ENCODE assay signal across 25 cellular contexts in the genomic region with DNA sequence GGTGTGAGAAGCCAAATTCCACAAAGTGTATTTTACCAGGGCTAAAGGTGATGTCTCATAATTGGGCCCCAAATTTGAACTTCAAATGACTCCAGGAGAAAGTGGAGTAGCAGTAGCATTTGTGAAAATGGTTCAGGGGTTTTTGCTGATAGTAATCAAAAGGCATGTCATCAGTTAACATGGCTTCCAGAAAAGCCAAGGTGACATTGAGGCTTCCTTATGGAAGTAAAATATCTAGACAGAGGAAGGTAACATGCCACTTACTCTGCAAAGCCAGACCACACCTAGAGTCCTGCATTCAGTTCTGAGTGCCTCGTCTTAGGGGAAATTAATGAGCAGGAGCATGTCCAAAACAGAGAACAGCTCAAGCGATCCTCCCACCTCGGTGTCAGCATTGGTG. TPM values are rescaled to one million over a fixed set of nuclear protein-coding genes. Genes with fewer than 3 reads are reported as not detected.
DNase-seq lines count a peak whose midpoint lies in the region; ATAC-seq, FAIRE-seq and TF ChIP-seq lines count a peak whose summit lies in the region.
"Had no signal": no experiment of that assay in that cellular context is flagged by ENCODE, and none has a peak within 500 bp of the region (broad histone marks: within the 10 kb centered on the region; RNA-seq: fewer than 3 reads in every experiment).

No MANE protein-coding gene starts in this region.

- H3K36me3 ChIP-seq in OCI-LY7 (ENCODE audit: insufficient read depth, low read length), result peaks cover 27% of the 10 kb centered on the region
- H3K36me3 ChIP-seq in osteoblast (ENCODE audit: insufficient read depth, low read length), result peaks cover 19% of the 10 kb centered on the region

- DNase-seq in CD4-positive, alpha-beta T cell, result no peak
- DNase-seq in GM19239 (ENCODE audit: insufficient read length, low spot score) (no peak), OCI-LY7 (ENCODE audit: low spot score) (no peak), osteoblast (ENCODE audit: insufficient read length, low spot score, missing footprints) (peak; percentile 53), LoVo (ENCODE audit: low spot score) (no peak), NCI-H1694 treated with DMSO at 0.1 percent for 48 hours (lab: John Stamatoyannopoulos, UW) (no peak), HEK293T (ENCODE audit: extremely low spot score) (no peak)
- DNase-seq: AML-193; CD4-positive, alpha-beta memory T cell; CD8-positive, alpha-beta memory T cell; COR-L47; DMS 273 treated with DMSO at 0.1 percent for 48 hours; DMS153; DMS53; DMS79; DND-41; GF-D8 had no signal

- peak; percentile 77 for FAIRE-seq in GM19239 (lab: Jason Lieb, UNC)
- FAIRE-seq: A549, G401.6, GM12891 had no signal

- H3K4me3 ChIP-seq in OCI-LY7 (ENCODE audit: low read depth, low read length, poor library complexity, severe bottlenecking), result no peak overlapping the region
- H3K4me3 ChIP-seq in osteoblast (ENCODE audit: insufficient read depth, low read length), result no peak overlapping the region
- H3K4me3 ChIP-seq: A549; BLaER1 treated with 17β-estradiol and CSF1 and Interleukin-3, amounts not matched to agents 10 nM and 100 nM had no signal

- no peak for TF ChIP-seq CTCF in CD4-positive, alpha-beta T cell (IDR thresholded peaks at IDR 0.05)
- TF ChIP-seq CTCF in OCI-LY7 (conservative IDR thresholded peaks at IDR 0.05; ENCODE audit: low read length) (no peak), osteoblast (IDR thresholded peaks at IDR 0.05; ENCODE audit: extremely low read depth, low read depth, low read length) (no peak)

- H3K27me3 Mint-ChIP-seq in CD4-positive, alpha-beta T cell, result no peaks in the 10 kb centered on the region
- H3K27me3 Mint-ChIP-seq: B cell; CD4-positive, alpha-beta memory T cell had no signal

- H3K79me2 ChIP-seq in OCI-LY7 (ENCODE audit: insufficient read depth, low read depth, low read length) (peaks cover 60% of the 10 kb centered on the region), osteoblast (ENCODE audit: insufficient read depth, low read length) (peaks cover 17% of the 10 kb centered on the region)

- H2AFZ ChIP-seq in OCI-LY7 (ENCODE audit: low read length), result no peak overlapping the region
- no peak overlapping the region for H2AFZ ChIP-seq in osteoblast (ENCODE audit: low read length)

- peaks cover 25% of the 10 kb centered on the region for H3K4me1 Mint-ChIP-seq in CD4-positive, alpha-beta T cell (ENCODE audit: low read depth)

- H3K27ac ChIP-seq in CD4-positive, alpha-beta T cell (ENCODE audit: low read depth, low read length), result no peak overlapping the region
- H3K27ac ChIP-seq in OCI-LY7 (ENCODE audit: low read depth, low read length, poor library complexity, severe bottlenecking) (no peak overlapping the region), osteoblast (ENCODE audit: low read depth, low read length) (no peak overlapping the region)
- H3K27ac ChIP-seq: 22Rv1; A549; BLaER1 treated with 17β-estradiol and CSF1 and Interleukin-3, amounts not matched to agents 10 nM and 100 nM; C4-2B had no signal

- CTCF ChIA-PET in CD4-positive, alpha-beta T cell (lab: Charles Lee), result no interaction called here
- CTCF ChIA-PET in OCI-LY7 (lab: Charles Lee; ENCODE audit: unreplicated experiment) (no interaction called here), HEK293T (lab: Yijun Ruan, JAX) (interaction anchor here (1.0 kb wide), 1 partner anchor 30 kb away, joined by 3 read pairs; no protein-coding TSS in a partner anchor)

- peak overlapping the region; percentile 86; the same call in 1 of the 2 replicates for H3K4me2 ChIP-seq in OCI-LY7 (ENCODE audit: low read length)
- no peak overlapping the region for H3K4me2 ChIP-seq in osteoblast (ENCODE audit: insufficient read depth, low read length)
- H3K4me2 ChIP-seq: A549 had no signal

- no peaks in the 10 kb centered on the region for H3K9me3 Mint-ChIP-seq in CD4-positive, alpha-beta T cell
- H3K9me3 Mint-ChIP-seq: CD4-positive, alpha-beta memory T cell; CD8-positive, alpha-beta memory T cell had no signal

- peak overlapping the region; percentile 7 for H3K4me3 Mint-ChIP-seq in CD4-positive, alpha-beta T cell
- H3K4me3 Mint-ChIP-seq: B cell; CD4-positive, alpha-beta memory T cell had no signal

- no peak for ATAC-seq in CD4-positive, alpha-beta T cell (ENCODE audit: poor library complexity)
- ATAC-seq: A549 had no signal

- POLR2A ChIA-PET in CD4-positive, alpha-beta T cell (lab: Charles Lee), result no interaction called here
- POLR2A ChIA-PET in OCI-LY7 (lab: Charles Lee) (interaction anchor here (0.7 to 2.1 kb wide), 2 partner anchors 9 to 10 kb away, joined by 3 to 4 read pairs; no protein-coding TSS in a partner anchor), HEK293T (lab: Yijun Ruan, JAX) (interaction anchor here (0.5 to 1.7 kb wide), 2 partner anchors 40 to 133 kb away, joined by 5 to 7 read pairs; a partner anchor contains a TSS)

- no peak overlapping the region for H3K27ac Mint-ChIP-seq in CD4-positive, alpha-beta T cell
- H3K27ac Mint-ChIP-seq: B cell; CD4-positive, alpha-beta memory T cell; CD8-positive, alpha-beta memory T cell had no signal

- no TSS peak for BruUV-seq in OCI-LY7 (replicated peaks; lab: Mats Ljungman, UMichigan)

- H3K9me2 ChIP-seq in OCI-LY7 (ENCODE audit: insufficient read depth, low read length), result no peaks in the 10 kb centered on the region

- peaks cover 26% of the 10 kb centered on the region for H3K36me3 Mint-ChIP-seq in CD4-positive, alpha-beta T cell (ENCODE audit: low read depth)

- no peaks in the 10 kb centered on the region for H3K27me3 ChIP-seq in CD4-positive, alpha-beta T cell (ENCODE audit: control insufficient read depth, insufficient read depth, low read length)
- peaks cover 12% of the 10 kb centered on the region for H3K27me3 ChIP-seq in osteoblast (ENCODE audit: insufficient read depth, low read length)
- H3K27me3 ChIP-seq: BLaER1 treated with 17β-estradiol and CSF1 and Interleukin-3, amounts not matched to agents 10 nM and 100 nM had no signal

- intact Hi-C loops in CD4-positive, alpha-beta T cell (cut with DNase I, micrococcal nuclease), result loop anchor here in 1 of 2 experiments (5.0 kb wide), 1 partner anchor 291 kb away; a partner anchor contains a TSS
- intact Hi-C loops in OCI-LY7 (cut with micrococcal nuclease; ENCODE audit: unreplicated experiment), result loop anchor here (10.0 kb wide), 1 partner anchor 464 kb away; a partner anchor contains a TSS

- H3K4me1 ChIP-seq in OCI-LY7 (ENCODE audit: insufficient read depth, low read length, poor library complexity, severe bottlenecking) (peaks cover 57% of the 10 kb centered on the region), osteoblast (ENCODE audit: insufficient read depth, low read length) (peaks cover 14% of the 10 kb centered on the region)

- H4K20me1 ChIP-seq in OCI-LY7 (ENCODE audit: insufficient read depth, low read length) (no peaks in the 10 kb centered on the region), osteoblast (ENCODE audit: insufficient read depth, low read length) (peaks cover 11% of the 10 kb centered on the region)

- no peaks in the 10 kb centered on the region for H3K9me3 ChIP-seq in CD4-positive, alpha-beta T cell (ENCODE audit: control insufficient read depth, low read length)
- H3K9me3 ChIP-seq in OCI-LY7 (ENCODE audit: low read length), result no peaks in the 10 kb centered on the region
- no peaks in the 10 kb centered on the region for H3K9me3 ChIP-seq in osteoblast (ENCODE audit: low read depth, low read length)
- H3K9me3 ChIP-seq: A549 had no signal

TF ChIP-seq in HEK293T, 16 proteins besides CTCF, POLR2A, EP300 and RAD21:
- TF ChIP-seq BHLHE40 (IDR thresholded peaks at IDR 0.05; ENCODE audit: borderline replicate concordance) (no peak), FOXM1 (IDR thresholded peaks at IDR 0.05; ENCODE audit: borderline replicate concordance) (no peak), HDGF (IDR thresholded peaks at IDR 0.05; ENCODE audit: borderline replicate concordance) (no peak), FOXA1 (IDR thresholded peaks at IDR 0.05) (no peak), NFRKB (IDR thresholded peaks at IDR 0.05) (no peak), ELF4 (IDR thresholded peaks at IDR 0.05) (no peak), FOXK2 (IDR thresholded peaks at IDR 0.05) (no peak), L3MBTL2 (conservative IDR thresholded peaks at IDR 0.05) (no peak), TARDBP (IDR thresholded peaks at IDR 0.05) (no peak), SP1 (IDR thresholded peaks at IDR 0.05) (no peak), SUZ12 (IDR thresholded peaks at IDR 0.05) (no peak), ARNT (IDR thresholded peaks at IDR 0.05) (no peak)
- TF ChIP-seq, protein P1, sequence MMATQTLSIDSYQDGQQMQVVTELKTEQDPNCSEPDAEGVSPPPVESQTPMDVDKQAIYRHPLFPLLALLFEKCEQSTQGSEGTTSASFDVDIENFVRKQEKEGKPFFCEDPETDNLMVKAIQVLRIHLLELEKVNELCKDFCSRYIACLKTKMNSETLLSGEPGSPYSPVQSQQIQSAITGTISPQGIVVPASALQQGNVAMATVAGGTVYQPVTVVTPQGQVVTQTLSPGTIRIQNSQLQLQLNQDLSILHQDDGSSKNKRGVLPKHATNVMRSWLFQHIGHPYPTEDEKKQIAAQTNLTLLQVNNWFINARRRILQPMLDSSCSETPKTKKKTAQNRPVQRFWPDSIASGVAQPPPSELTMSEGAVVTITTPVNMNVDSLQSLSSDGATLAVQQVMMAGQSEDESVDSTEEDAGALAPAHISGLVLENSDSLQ (IDR thresholded peaks at IDR 0.05), result no peak

RNA-seq across cellular contexts. Expression of a gene that starts 2.2 kb away (rescaled TPM):
- total RNA-seq in CD4-positive, alpha-beta T cell, result 100 to 1,000 TPM; 417 to 536 TPM
- total RNA-seq in OCI-LY7 (2014; rRNA removed; shearing (Covaris generic)), result 2,042 and 2,127 TPM in 2 replicates
- total RNA-seq in OCI-LY7 (2022), result 431 and 447 TPM in 2 replicates
- total RNA-seq in osteoblast, result 87.2 and 105 TPM in 2 replicates

RNA-seq across cellular contexts. Expression of a gene that starts 2.6 kb away (rescaled TPM):
- total RNA-seq in CD4-positive, alpha-beta T cell, result under 1 TPM; 0.42 to 0.49 TPM
- total RNA-seq in OCI-LY7 (2014; rRNA removed; shearing (Covaris generic)), result 126 and 133 TPM in 2 replicates
- total RNA-seq in OCI-LY7 (2022), result 140 and 147 TPM in 2 replicates
- total RNA-seq in osteoblast, result not detected in 2 replicates
- total RNA-seq: A172 had no signal

RNA-seq across cellular contexts. Expression of a gene that starts 19.1 kb away (rescaled TPM):
- 10 to 100 TPM; 26.6 to 26.8 TPM for total RNA-seq in CD4-positive, alpha-beta T cell
- total RNA-seq in OCI-LY7 (2014; rRNA removed; shearing (Covaris generic)), result 47.6 and 51.1 TPM in 2 replicates
- total RNA-seq in OCI-LY7 (2022), result 48.7 and 49.4 TPM in 2 replicates
- 22.8 and 26.5 TPM in 2 replicates for total RNA-seq in osteoblast

RNA-seq across cellular contexts. Expression of a gene that starts 19.4 kb away (rescaled TPM):
- total RNA-seq in CD4-positive, alpha-beta T cell, result 10 to 100 TPM; 50.9 to 51.4 TPM
- total RNA-seq in OCI-LY7 (2014; rRNA removed; shearing (Covaris generic)), result 23.5 and 29.3 TPM in 2 replicates
- 33.1 and 38.1 TPM in 2 replicates for total RNA-seq in OCI-LY7 (2022)
- 66.0 and 70.2 TPM in 2 replicates for total RNA-seq in osteoblast

RNA-seq across cellular contexts. Expression of a gene that starts 40.1 kb away (rescaled TPM):
- 1 to 10 TPM; 5.0 to 6.4 TPM for total RNA-seq in CD4-positive, alpha-beta T cell
- total RNA-seq in OCI-LY7 (2014; rRNA removed; shearing (Covaris generic)), result 11.0 and 14.9 TPM in 2 replicates
- 29.3 and 33.5 TPM in 2 replicates for total RNA-seq in OCI-LY7 (2022)
- 2.7 and 2.9 TPM in 2 replicates for total RNA-seq in osteoblast

Comparison
In these comparisons a context has a peak if more than half of its experiments do, and no peak if none do; other contexts are left out.
1. RNA of a gene that starts 2.6 kb away (total RNA-seq): 126 to 147 TPM in OCI-LY7; 0.42 to 0.49 TPM in CD4-positive, alpha-beta T cell and not detected in osteoblast; every median in the first group is over 10 times any median in the second.